9 cellular contexts compared by ENCODE assay signal in the genomic region with DNA sequence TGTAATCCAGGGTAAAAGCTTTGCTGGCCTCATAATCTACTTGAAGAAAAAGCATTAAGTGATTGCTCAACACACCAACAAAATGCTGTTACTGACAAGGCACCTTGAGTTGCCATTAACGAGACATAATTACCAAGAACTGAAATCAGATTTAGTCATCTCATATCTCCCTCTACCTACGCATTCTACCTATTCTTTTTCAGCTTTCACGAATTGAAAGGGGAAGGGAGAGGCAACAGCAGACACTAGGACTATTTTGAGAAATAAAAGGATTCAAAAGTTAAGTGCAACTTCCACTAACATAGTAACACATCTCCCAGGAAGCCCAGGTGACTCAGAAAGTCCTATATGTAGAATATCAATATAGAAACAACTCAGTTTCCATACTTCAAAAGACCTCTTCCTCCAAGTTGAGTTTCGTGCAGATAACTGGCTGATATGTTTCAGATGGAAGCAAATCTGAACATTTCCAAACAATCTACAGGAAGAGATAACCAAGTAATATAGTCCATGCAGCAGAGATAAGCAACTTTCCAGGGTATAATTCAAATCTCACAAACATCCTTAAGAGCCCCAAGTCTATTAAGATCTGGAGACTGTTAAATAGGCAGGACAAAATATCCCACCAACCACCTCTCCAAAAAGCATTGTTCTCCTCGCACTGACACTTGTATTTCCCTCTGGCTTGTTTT. TPM values are rescaled to one million over a fixed set of nuclear protein-coding genes. Genes with fewer than 3 reads are reported as not detected.
DNase-seq lines count a peak whose midpoint lies in the region; ATAC-seq, FAIRE-seq and TF ChIP-seq lines count a peak whose summit lies in the region.
"Had no signal": no experiment of that assay in that cellular context is flagged by ENCODE, and none has a peak within 500 bp of the region (broad histone marks: within the 10 kb centered on the region; RNA-seq: fewer than 3 reads in every experiment).

No MANE protein-coding gene starts in this region.

- TF ChIP-seq CTCF in brain (conservative IDR thresholded peaks at IDR 0.05), result no peak

- intact Hi-C loops in aorta (cut with DNase I), result no loop called here

- peaks cover 28% of the 10 kb centered on the region for H3K4me1 Mint-ChIP-seq in brain

- H3K9me3 ChIP-seq in aorta (ENCODE audit: control insufficient read depth, low read length), result no peaks in the 10 kb centered on the region

- peak; percentile 31 for FAIRE-seq in GM19239 (lab: Jason Lieb, UNC)

- H3K9ac ChIP-seq in rectal smooth muscle tissue (ENCODE audit: low read length), result no peak overlapping the region

- H3K36me3 Mint-ChIP-seq in brain, result no peaks in the 10 kb centered on the region

- H3K4me1 ChIP-seq in rectal smooth muscle tissue (ENCODE audit: control insufficient read depth, insufficient read depth, low read length), result no peaks in the 10 kb centered on the region
- H3K4me1 ChIP-seq in aorta (ENCODE audit: control insufficient read depth in 1 of 2, insufficient read depth in 2 of 2, low read length in 2 of 2), result no peaks in the 10 kb centered on the region

- H3K9me3 Mint-ChIP-seq in brain, result peaks cover 0 to 3% (median 0%) of the 10 kb centered on the region in 5 experiments

- 88 to 90% methylated on average over 5 of the region's 5 CpGs for WGBS in aorta, 2 donors

- ATAC-seq in HG03025 (IDR thresholded peaks at IDR 0.05; ENCODE audit: low FRiP score, unreplicated experiment) (peak; percentile 44), aorta (ENCODE audit: low FRiP score) (no peak)

- peak overlapping the region; percentile 81 to 91 (median 89) for H3K4me3 Mint-ChIP-seq in brain

- peaks cover 36% of the 10 kb centered on the region for H3K27me3 Mint-ChIP-seq in brain

- no peaks in the 10 kb centered on the region for H3K36me3 ChIP-seq in rectal smooth muscle tissue (ENCODE audit: control insufficient read depth, insufficient read depth, low read length)
- peaks cover 0 to 3% of the 10 kb centered on the region in 2 donors for H3K36me3 ChIP-seq in aorta (ENCODE audit: control insufficient read depth in 1 of 2, insufficient read depth in 2 of 2, low read length in 1 of 2)

- DNase-seq in GM19239 (ENCODE audit: insufficient read length, low spot score), result no peak
- DNase-seq in epidermal melanocyte (ENCODE audit: insufficient read length, low spot score), result no peak
- no peak for DNase-seq in aorta
- no peak for DNase-seq in activated CD4-positive, CD25-positive, alpha-beta regulatory T cell treated with anti-CD3 and anti-CD28 coated beads, Interleukin-2, amount 50 U/mL, for 72 hours
- DNase-seq in activated effector memory CD4-positive, alpha-beta T cell treated with Interleukin-2 at 50 U/mL for 16 hours, result no peak
- DNase-seq: amniotic stem cell had no signal

- H3K27ac ChIP-seq in rectal smooth muscle tissue (ENCODE audit: low read depth, low read length) (no peak overlapping the region), aorta (ENCODE audit: low read depth in 1 of 2, low read length in 2 of 2) (no peak overlapping the region)

- peak overlapping the region in 2 of 5 experiments; percentile 37 to 47 for H3K27ac Mint-ChIP-seq in brain

- H3K4me3 ChIP-seq in rectal smooth muscle tissue (ENCODE audit: low read length), result peak overlapping the region; percentile 43
- H3K4me3 ChIP-seq in aorta (ENCODE audit: low read length in 2 of 2), result no peak overlapping the region

- H3K27me3 ChIP-seq in rectal smooth muscle tissue (ENCODE audit: control insufficient read depth, insufficient read depth, low read length), result no peaks in the 10 kb centered on the region
- no peaks in the 10 kb centered on the region for H3K27me3 ChIP-seq in aorta (ENCODE audit: control insufficient read depth in 1 of 2, insufficient read depth in 2 of 2, low read length in 1 of 2)

RNA-seq across cellular contexts. Expression of gene OSBPL10, which starts 1.9 kb away (rescaled TPM):
- polyA plus RNA-seq in brain (ENCODE audit: insufficient read depth, low read depth, low replicate concordance) (3.3 TPM), aorta (1 to 10 TPM; 3.1 to 6.9 TPM)
- total RNA-seq in aorta, result 10 to 100 TPM; 27.9 to 47.9 TPM

RNA-seq across cellular contexts. Expression of gene ZNF860, which starts 2.4 kb away (rescaled TPM):
- 0.20 TPM for polyA plus RNA-seq in brain (ENCODE audit: insufficient read depth, low read depth, low replicate concordance)
- 1 to 10 TPM in 1 of 2 donors, under 1 TPM in 1; 0.65 to 1.8 TPM for total RNA-seq in aorta
- under 1 TPM; 0.25 to 0.31 TPM for polyA plus RNA-seq in aorta
